In genomic region chr7:156858523-156858922, GRCh38 we compare ENCODE assay signal across 27 cellular contexts. TPM values are rescaled to one million over a fixed set of nuclear protein-coding genes. Genes with fewer than 3 reads are reported as not detected.
A peak's percentile ranks its signal among the peaks of the same experiment; 100 is the strongest.
DNase-seq lines count a peak whose midpoint lies in the region; ATAC-seq and TF ChIP-seq lines count a peak whose summit lies in the region.
"Had no signal": no experiment of that assay in that cellular context is flagged by ENCODE, and none has a peak within 500 bp of the region (broad histone marks: within the 10 kb centered on the region; RNA-seq: fewer than 3 reads in every experiment).

No MANE protein-coding gene starts in this region.

- no peak for TF ChIP-seq CTCF in activated CD8-positive, alpha-beta T cell treated with anti-CD3 and anti-CD28 coated beads for 36 hours (IDR thresholded peaks at IDR 0.05)
- TF ChIP-seq CTCF in MCF 10A (IDR thresholded peaks at IDR 0.05; ENCODE audit: unreplicated experiment) (no peak), mammary epithelial cell (conservative IDR thresholded peaks at IDR 0.05 in 1 of 2, IDR thresholded peaks at IDR 0.05 in 1 of 2; ENCODE audit: extremely low read depth in 1 of 2, insufficient read depth in 1 of 2, low read depth in 1 of 2, low read length in 2 of 2) (no peak), endothelial cell (IDR thresholded peaks at IDR 0.05; ENCODE audit: unreplicated experiment) (no peak)

- no peak overlapping the region for H3K4me3 Mint-ChIP-seq in activated CD8-positive, alpha-beta T cell treated with anti-CD3 and anti-CD28 coated beads for 36 hours
- H3K4me3 Mint-ChIP-seq in activated CD8-positive, alpha-beta T cell treated with anti-CD3 and anti-CD28 coated beads, Interleukin-2, amount 10 ng/mL, durations not matched to agents 7 days and 5 days, result no peak overlapping the region
- H3K4me3 Mint-ChIP-seq in MCF 10A (ENCODE audit: unreplicated experiment) (no peak overlapping the region), endothelial cell (ENCODE audit: unreplicated experiment) (peak overlapping the region; percentile 45)
- H3K4me3 Mint-ChIP-seq: CD14-positive monocyte; CD4-positive, alpha-beta memory T cell; CD4-positive, CD25-positive, alpha-beta regulatory T cell had no signal

- H2AFZ ChIP-seq in mammary epithelial cell (ENCODE audit: low read depth, low read length) (no peak overlapping the region), ACC112 (ENCODE audit: low read length, unreplicated experiment) (no peak overlapping the region)

- CTCF ChIA-PET in activated CD8-positive, alpha-beta T cell treated with anti-CD3 and anti-CD28 coated beads for 36 hours (lab: Charles Lee), result no interaction called here
- CTCF ChIA-PET in activated CD8-positive, alpha-beta T cell treated with anti-CD3 and anti-CD28 coated beads, Interleukin-2, amount 10 ng/mL, durations not matched to agents 7 days and 5 days (lab: Charles Lee), result no interaction called here
- CTCF ChIA-PET in MCF 10A (lab: Yijun Ruan, JAX) (interaction anchor here (0.6 kb wide), 1 partner anchor 9 kb away, joined by 3 read pairs; no protein-coding TSS in a partner anchor), mammary epithelial cell (lab: Charles Lee; ENCODE audit: low non-redundant PET) (no interaction called here)

- H3K4me1 ChIP-seq in mammary epithelial cell (ENCODE audit: insufficient read depth, low read length) (no peaks in the 10 kb centered on the region), ACC112 (ENCODE audit: control insufficient read depth, insufficient read depth, low read length, unreplicated experiment) (no peaks in the 10 kb centered on the region)
- H3K4me1 ChIP-seq: A549, BE2C, BLaER1 had no signal

- no peak overlapping the region for H3K9ac ChIP-seq in mammary epithelial cell (ENCODE audit: insufficient read depth, low read length)
- H3K9ac ChIP-seq: BLaER1 had no signal

- H3K27me3 ChIP-seq in mammary epithelial cell (ENCODE audit: insufficient read depth, low read length) (no peaks in the 10 kb centered on the region), ACC112 (ENCODE audit: insufficient read depth, low read length) (no peaks in the 10 kb centered on the region)
- H3K27me3 ChIP-seq: BE2C, BLaER1 had no signal

- H3K79me2 ChIP-seq in mammary epithelial cell (ENCODE audit: insufficient read depth, low read length) (peaks cover 74% of the 10 kb centered on the region), ACC112 (ENCODE audit: control insufficient read depth, insufficient read depth, low read length, unreplicated experiment) (peaks cover 20% of the 10 kb centered on the region)

- no peak for DNase-seq in activated CD8-positive, alpha-beta T cell treated with anti-CD3 and anti-CD28 coated beads for 36 hours
- no peak for DNase-seq in activated CD8-positive, alpha-beta T cell treated with anti-CD3 and anti-CD28 coated beads, Interleukin-2, amount 10 ng/mL, durations not matched to agents 7 days and 5 days
- DNase-seq in MCF 10A (ENCODE audit: unreplicated experiment) (no peak), mammary epithelial cell (no peak), endothelial cell (ENCODE audit: low spot score) (no peak), HUDEP-2 (lab: John Stamatoyannopoulos, UW; ENCODE audit: unreplicated experiment in 76 of 76) (no peak), ureter (ENCODE audit: low spot score) (no peak)
- DNase-seq: ACHN; BE2C; C1 segment of cervical spinal cord; CD4-positive, alpha-beta memory T cell; CD4-positive, CD25-positive, alpha-beta regulatory T cell; CD8-positive, alpha-beta memory T cell; COR-L47; DMS 273 treated with DMSO at 0.1 percent for 48 hours; DMS153; DMS53; DMS79; DND-41; EL; GDM1 had no signal

- no peaks in the 10 kb centered on the region for H4K20me1 ChIP-seq in mammary epithelial cell (ENCODE audit: insufficient read depth, low read length)
- H4K20me1 ChIP-seq: BLaER1 had no signal

- no peak for ATAC-seq in activated CD8-positive, alpha-beta T cell treated with anti-CD3 and anti-CD28 coated beads for 36 hours
- no peak for ATAC-seq in activated CD8-positive, alpha-beta T cell treated with anti-CD3 and anti-CD28 coated beads, Interleukin-2, amount 10 ng/mL, durations not matched to agents 7 days and 5 days
- ATAC-seq: A549, GM12878 had no signal

- no peak overlapping the region for H3K27ac ChIP-seq in mammary epithelial cell (ENCODE audit: insufficient read depth, low read depth, low read length)
- H3K27ac ChIP-seq in ACC112 (ENCODE audit: low read depth, low read length), result no peak overlapping the region
- H3K27ac ChIP-seq: 22Rv1, A549, BLaER1 had no signal

- dilution Hi-C loops in mammary epithelial cell (cut with HindIII; ENCODE audit: low sequenced_read_pairs), result no loop called here

- H3K9me3 ChIP-seq in mammary epithelial cell (replicated peaks; ENCODE audit: insufficient read depth, low read length), result peaks cover 9% of the 10 kb centered on the region

- BruUV-seq in MCF 10A (replicated peaks; lab: Mats Ljungman, UMichigan) (no TSS peak), mammary epithelial cell (replicated peaks; lab: Mats Ljungman, UMichigan) (no TSS peak)

- H3K27me3 Mint-ChIP-seq in activated CD8-positive, alpha-beta T cell treated with anti-CD3 and anti-CD28 coated beads for 36 hours, result no peaks in the 10 kb centered on the region
- H3K27me3 Mint-ChIP-seq in activated CD8-positive, alpha-beta T cell treated with anti-CD3 and anti-CD28 coated beads, Interleukin-2, amount 10 ng/mL, durations not matched to agents 7 days and 5 days (ENCODE audit: low read depth), result no peaks in the 10 kb centered on the region
- H3K27me3 Mint-ChIP-seq in MCF 10A (ENCODE audit: insufficient read depth, unreplicated experiment) (no peaks in the 10 kb centered on the region), endothelial cell (ENCODE audit: unreplicated experiment) (no peaks in the 10 kb centered on the region)
- H3K27me3 Mint-ChIP-seq: CD4-positive, alpha-beta memory T cell; CD4-positive, CD25-positive, alpha-beta regulatory T cell; CD8-positive, alpha-beta memory T cell had no signal

- no peak overlapping the region for H3K4me2 ChIP-seq in mammary epithelial cell (ENCODE audit: insufficient read depth, low read depth, low read length)
- H3K4me2 ChIP-seq: A549, BLaER1 had no signal

- no peak overlapping the region for H3K4me3 ChIP-seq in mammary epithelial cell (replicated peaks in 1 of 3; ENCODE audit: insufficient read depth in 1 of 3, low read depth in 2 of 3, low read length in 3 of 3)
- peak overlapping the region; percentile 46; the same call in 1 of the 2 replicates for H3K4me3 ChIP-seq in ACC112 (ENCODE audit: low read depth, low read length)
- H3K4me3 ChIP-seq: A549, BLaER1, GM12878 had no signal

- POLR2A ChIA-PET in activated CD8-positive, alpha-beta T cell treated with anti-CD3 and anti-CD28 coated beads for 36 hours (lab: Charles Lee), result no interaction called here
- POLR2A ChIA-PET in activated CD8-positive, alpha-beta T cell treated with anti-CD3 and anti-CD28 coated beads, Interleukin-2, amount 10 ng/mL, durations not matched to agents 7 days and 5 days (lab: Charles Lee), result no interaction called here
- POLR2A ChIA-PET in MCF 10A (lab: Yijun Ruan, JAX), result no interaction called here

- H3K36me3 ChIP-seq in mammary epithelial cell (ENCODE audit: insufficient read depth, low read length) (peaks cover 5% of the 10 kb centered on the region), ACC112 (ENCODE audit: insufficient read depth, low read length) (peaks cover 27% of the 10 kb centered on the region)

- peaks cover 46% of the 10 kb centered on the region for H3K9me3 Mint-ChIP-seq in activated CD8-positive, alpha-beta T cell treated with anti-CD3 and anti-CD28 coated beads for 36 hours
- peaks cover 67% of the 10 kb centered on the region for H3K9me3 Mint-ChIP-seq in activated CD8-positive, alpha-beta T cell treated with anti-CD3 and anti-CD28 coated beads, Interleukin-2, amount 10 ng/mL, durations not matched to agents 7 days and 5 days (ENCODE audit: insufficient read depth)
- peaks cover 31% of the 10 kb centered on the region for H3K9me3 Mint-ChIP-seq in MCF 10A (ENCODE audit: unreplicated experiment)
- peaks cover 11% of the 10 kb centered on the region for H3K9me3 Mint-ChIP-seq in endothelial cell (ENCODE audit: unreplicated experiment)

- H3K27ac Mint-ChIP-seq in activated CD8-positive, alpha-beta T cell treated with anti-CD3 and anti-CD28 coated beads for 36 hours, result peak overlapping the region; percentile 4
- H3K27ac Mint-ChIP-seq in activated CD8-positive, alpha-beta T cell treated with anti-CD3 and anti-CD28 coated beads, Interleukin-2, amount 10 ng/mL, durations not matched to agents 7 days and 5 days, result no peak overlapping the region
- H3K27ac Mint-ChIP-seq in MCF 10A (ENCODE audit: low read depth, unreplicated experiment) (peak overlapping the region; percentile 67), endothelial cell (ENCODE audit: unreplicated experiment) (no peak overlapping the region)
- H3K27ac Mint-ChIP-seq: CD4-positive, alpha-beta memory T cell; CD4-positive, CD25-positive, alpha-beta regulatory T cell had no signal

- H3K4me1 Mint-ChIP-seq in activated CD8-positive, alpha-beta T cell treated with anti-CD3 and anti-CD28 coated beads for 36 hours (ENCODE audit: low read depth), result peaks cover 6% of the 10 kb centered on the region
- H3K4me1 Mint-ChIP-seq in activated CD8-positive, alpha-beta T cell treated with anti-CD3 and anti-CD28 coated beads, Interleukin-2, amount 10 ng/mL, durations not matched to agents 7 days and 5 days (ENCODE audit: low read depth), result peaks cover 2% of the 10 kb centered on the region
- H3K4me1 Mint-ChIP-seq in MCF 10A (ENCODE audit: insufficient read depth, unreplicated experiment) (peaks cover 6% of the 10 kb centered on the region), endothelial cell (ENCODE audit: unreplicated experiment) (no peaks in the 10 kb centered on the region)

- in situ Hi-C loops in mammary epithelial cell (cut with MboI; ENCODE audit: low sequenced_read_pairs in 2 of 2), result no loop called here

- peaks cover 83% of the 10 kb centered on the region for H3K36me3 Mint-ChIP-seq in activated CD8-positive, alpha-beta T cell treated with anti-CD3 and anti-CD28 coated beads for 36 hours (ENCODE audit: low read depth)
- H3K36me3 Mint-ChIP-seq in activated CD8-positive, alpha-beta T cell treated with anti-CD3 and anti-CD28 coated beads, Interleukin-2, amount 10 ng/mL, durations not matched to agents 7 days and 5 days (ENCODE audit: low read depth), result peaks cover 73% of the 10 kb centered on the region
- peaks cover 31% of the 10 kb centered on the region for H3K36me3 Mint-ChIP-seq in MCF 10A (ENCODE audit: insufficient read depth, unreplicated experiment)
- H3K36me3 Mint-ChIP-seq in endothelial cell (ENCODE audit: low read depth, unreplicated experiment), result peaks cover 79% of the 10 kb centered on the region

- intact Hi-C loops in activated CD8-positive, alpha-beta T cell treated with anti-CD3 and anti-CD28 coated beads for 36 hours (cut with micrococcal nuclease), result no loop called here
- intact Hi-C loops in MCF 10A (cut with micrococcal nuclease), result no loop called here
- intact Hi-C loops in mammary epithelial cell (cut with micrococcal nuclease), result no loop called here

RNA-seq across cellular contexts. Expression of gene LMBR1, which starts 34.5 kb away (rescaled TPM):
- 10 to 100 TPM; 42.7 to 50.6 TPM for total RNA-seq in activated CD8-positive, alpha-beta T cell treated with anti-CD3 and anti-CD28 coated beads for 36 hours
- total RNA-seq in activated CD8-positive, alpha-beta T cell treated with anti-CD3 and anti-CD28 coated beads, Interleukin-2, amount 10 ng/mL, durations not matched to agents 7 days and 5 days, result 10 to 100 TPM; 49.7 to 51.2 TPM
- 95.6 and 105 TPM in 2 replicates for total RNA-seq in MCF 10A (2022)
- total RNA-seq in mammary epithelial cell, result 10 to 100 TPM; 63.7 to 65.6 TPM
- 24.1 TPM for polyA plus RNA-seq in mammary epithelial cell
- 85.6 TPM for polyA minus RNA-seq in mammary epithelial cell
- total RNA-seq in endothelial cell (ENCODE audit: unreplicated experiment), result 159 TPM
- 89.5 TPM for total RNA-seq in ureter

Comparison
In these comparisons a context has a peak if more than half of its experiments do, and no peak if none do; other contexts are left out.
1. H3K27ac Mint-ChIP-seq: peak in activated CD8-positive, alpha-beta T cell treated with anti-CD3 and anti-CD28 coated beads for 36 hours (single experiment) and MCF 10A (single experiment); none in activated CD8-positive, alpha-beta T cell treated with anti-CD3 and anti-CD28 coated beads, Interleukin-2, amount 10 ng/mL, durations not matched to agents 7 days and 5 days (single experiment) and endothelial cell (single experiment).